18 cellular contexts compared by ENCODE assay signal in the genomic region with DNA sequence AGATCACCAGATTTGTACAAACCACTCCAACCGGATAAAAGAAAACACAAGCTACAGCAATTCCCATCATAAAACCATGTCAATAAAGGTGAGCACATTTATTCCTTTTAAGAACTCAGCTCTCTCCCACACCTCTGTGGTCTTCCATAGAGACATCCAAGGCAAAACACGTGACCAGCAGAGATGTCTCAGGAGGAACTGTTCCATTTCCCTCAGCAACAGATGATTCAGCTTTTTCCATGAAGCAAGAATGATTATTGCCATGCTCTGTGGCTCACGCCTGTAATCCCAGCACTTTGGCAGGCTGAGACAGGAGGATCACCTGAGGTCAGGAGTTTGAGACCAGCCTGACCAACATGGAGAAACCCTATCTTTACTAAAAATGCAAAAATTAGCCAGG. TPM values are rescaled to one million over a fixed set of nuclear protein-coding genes. Genes with fewer than 3 reads are reported as not detected.
DNase-seq lines count a peak whose midpoint lies in the region; ATAC-seq, FAIRE-seq and TF ChIP-seq lines count a peak whose summit lies in the region.
"Had no signal": no experiment of that assay in that cellular context is flagged by ENCODE, and none has a peak within 500 bp of the region (broad histone marks: within the 10 kb centered on the region; RNA-seq: fewer than 3 reads in every experiment).

No MANE protein-coding gene starts in this region.

- POLR2A ChIA-PET in HEK293 (lab: Yijun Ruan, JAX), result interaction anchor here (0.7 kb wide), 1 partner anchor 47 kb away, joined by 3 read pairs; no protein-coding TSS in a partner anchor

- H3K27me3 Mint-ChIP-seq in activated naive CD8-positive, alpha-beta T cell treated with anti-CD3 and anti-CD28 coated beads, Interleukin-2, amount 50 U/mL, for 24 hours, result no peaks in the 10 kb centered on the region
- H3K27me3 Mint-ChIP-seq: CD8-positive, alpha-beta memory T cell had no signal

- DNase-seq in OCI-M1 (lab: John Stamatoyannopoulos, UW) (peak; percentile 9), bronchial epithelial cell (ENCODE audit: low read depth) (peak; percentile 41), foreskin keratinocyte (peak; percentile 9 to 62), dermis blood vessel endothelial cell (no peak)
- no peak for DNase-seq in activated naive CD8-positive, alpha-beta T cell treated with anti-CD3 and anti-CD28 coated beads, Interleukin-2, amount 50 U/mL, for 24 hours
- no peak for DNase-seq in activated T-cell treated with anti-CD3 and anti-CD28 coated beads, Interleukin-2, amount 50 U/mL, for 48 hours
- DNase-seq: CD8-positive, alpha-beta memory T cell; EL; HCEC 1CT; NCI-H1048; NCI-H146; NCI-H2107; NCI-H69; PC-9 had no signal

- H3K4me1 ChIP-seq in HEK293 (ENCODE audit: control insufficient read depth, insufficient read depth, low read length), result no peaks in the 10 kb centered on the region
- no peaks in the 10 kb centered on the region for H3K4me1 ChIP-seq in foreskin keratinocyte

- FAIRE-seq in bronchial epithelial cell (lab: Jason Lieb, UNC), result peak; percentile 40

- no peaks in the 10 kb centered on the region for H3K9me3 ChIP-seq in HEK293 (ENCODE audit: control insufficient read depth, insufficient read depth, low read depth, low read length)

- no peaks in the 10 kb centered on the region for H3K27me3 ChIP-seq in bronchial epithelial cell (ENCODE audit: control insufficient read depth, insufficient read depth, low read length)
- H3K27me3 ChIP-seq in foreskin keratinocyte, result peaks cover 3% of the 10 kb centered on the region
- H3K27me3 ChIP-seq: BLaER1 had no signal

- H3K9me3 Mint-ChIP-seq in activated naive CD8-positive, alpha-beta T cell treated with anti-CD3 and anti-CD28 coated beads, Interleukin-2, amount 50 U/mL, for 24 hours, result no peaks in the 10 kb centered on the region
- H3K9me3 Mint-ChIP-seq: CD8-positive, alpha-beta memory T cell had no signal

- H3K4me3 Mint-ChIP-seq in activated naive CD8-positive, alpha-beta T cell treated with anti-CD3 and anti-CD28 coated beads, Interleukin-2, amount 50 U/mL, for 24 hours, result no peak overlapping the region
- H3K4me3 Mint-ChIP-seq: CD8-positive, alpha-beta memory T cell had no signal

- H3K36me3 Mint-ChIP-seq in activated naive CD8-positive, alpha-beta T cell treated with anti-CD3 and anti-CD28 coated beads, Interleukin-2, amount 50 U/mL, for 24 hours (ENCODE audit: low read depth), result no peaks in the 10 kb centered on the region

- CTCF ChIA-PET in HEK293 (lab: Yijun Ruan, JAX), result interaction anchor here (0.6 kb wide), 1 partner anchor 134 kb away, joined by 3 read pairs; no protein-coding TSS in a partner anchor

- H3K36me3 ChIP-seq in HEK293 (ENCODE audit: control insufficient read depth in 2 of 2, insufficient read depth in 1 of 2, low read length in 2 of 2) (no peaks in the 10 kb centered on the region), bronchial epithelial cell (ENCODE audit: control insufficient read depth, insufficient read depth, low read length) (no peaks in the 10 kb centered on the region)
- H3K36me3 ChIP-seq: BLaER1 had no signal

- ATAC-seq in foreskin keratinocyte, result peak; percentile 24
- no peak for ATAC-seq in activated naive CD8-positive, alpha-beta T cell treated with anti-CD3 and anti-CD28 coated beads, Interleukin-2, amount 50 U/mL, for 24 hours
- ATAC-seq in GM19395 (IDR thresholded peaks at IDR 0.05; ENCODE audit: unreplicated experiment), result no peak
- ATAC-seq: Right ventricle myocardium inferior had no signal

- TF ChIP-seq CTCF in HEK293 (tag by site-specific recombination; IDR thresholded peaks at IDR 0.05) (no peak), bronchial epithelial cell (IDR thresholded peaks at IDR 0.05; ENCODE audit: insufficient read depth, low read length, severe bottlenecking) (no peak), foreskin keratinocyte (conservative IDR thresholded peaks at IDR 0.05) (no peak)

- no peak overlapping the region for H3K4me3 ChIP-seq in HEK293 (ENCODE audit: low read depth, low read length)
- no peak overlapping the region for H3K4me3 ChIP-seq in bronchial epithelial cell (ENCODE audit: low read depth, low read length)
- H3K4me3 ChIP-seq: BLaER1, PC-9 had no signal

- no peak overlapping the region for H3K27ac Mint-ChIP-seq in activated naive CD8-positive, alpha-beta T cell treated with anti-CD3 and anti-CD28 coated beads, Interleukin-2, amount 50 U/mL, for 24 hours

- H3K27ac ChIP-seq in HEK293 (ENCODE audit: extremely low read depth, low read depth, low read length) (no peak overlapping the region), foreskin keratinocyte (no peak overlapping the region)
- H3K27ac ChIP-seq: BLaER1, PC-9 had no signal

- H3K4me1 Mint-ChIP-seq in activated naive CD8-positive, alpha-beta T cell treated with anti-CD3 and anti-CD28 coated beads, Interleukin-2, amount 50 U/mL, for 24 hours, result peaks cover 40% of the 10 kb centered on the region

TF ChIP-seq in HEK293, 187 proteins besides CTCF, POLR2A, EP300 and RAD21:
- TF ChIP-seq SCRT2 (tag by site-specific recombination; IDR thresholded peaks at IDR 0.05) (peak; percentile 21; the same call in 1 of the 2 replicates), ATF2 (tag by site-specific recombination; IDR thresholded peaks at IDR 0.05; ENCODE audit: low read depth) (no peak), KLF7 (tag by site-specific recombination; IDR thresholded peaks at IDR 0.05; ENCODE audit: borderline replicate concordance) (no peak)
TF ChIP-seq in HEK293: peak in this region for 1.

RNA-seq across cellular contexts. Expression of gene GZMK, which starts 15.8 kb away (rescaled TPM):
- total RNA-seq in bronchial epithelial cell, result not detected in 2 replicates
- not detected in 2 replicates for total RNA-seq in foreskin keratinocyte
- polyA plus RNA-seq in foreskin keratinocyte, result not detected in 2 replicates
- total RNA-seq in dermis blood vessel endothelial cell, result not detected in 2 replicates
- total RNA-seq: PC-9 had no signal

RNA-seq across cellular contexts. Expression of gene ESM1, which starts 54.5 kb away (rescaled TPM):
- total RNA-seq in bronchial epithelial cell (not detected in 2 replicates), foreskin keratinocyte (3.8 and 18.1 TPM in 2 replicates), dermis blood vessel endothelial cell (54.5 and 70.8 TPM in 2 replicates)
- polyA plus RNA-seq in foreskin keratinocyte, result 1.8 and 7.0 TPM in 2 replicates

Comparison
In these comparisons a context has a peak if more than half of its experiments do, and no peak if none do; other contexts are left out.
1. DNase-seq: peak in OCI-M1 (single experiment), bronchial epithelial cell (single experiment) and foreskin keratinocyte (2 of 2); none in activated naive CD8-positive, alpha-beta T cell treated with anti-CD3 and anti-CD28 coated beads, Interleukin-2, amount 50 U/mL, for 24 hours (single experiment), activated T-cell treated with anti-CD3 and anti-CD28 coated beads, Interleukin-2, amount 50 U/mL, for 48 hours (0 of 2) and dermis blood vessel endothelial cell (single experiment).